ENCODE assay signal across 12 cellular contexts in the genomic region with DNA sequence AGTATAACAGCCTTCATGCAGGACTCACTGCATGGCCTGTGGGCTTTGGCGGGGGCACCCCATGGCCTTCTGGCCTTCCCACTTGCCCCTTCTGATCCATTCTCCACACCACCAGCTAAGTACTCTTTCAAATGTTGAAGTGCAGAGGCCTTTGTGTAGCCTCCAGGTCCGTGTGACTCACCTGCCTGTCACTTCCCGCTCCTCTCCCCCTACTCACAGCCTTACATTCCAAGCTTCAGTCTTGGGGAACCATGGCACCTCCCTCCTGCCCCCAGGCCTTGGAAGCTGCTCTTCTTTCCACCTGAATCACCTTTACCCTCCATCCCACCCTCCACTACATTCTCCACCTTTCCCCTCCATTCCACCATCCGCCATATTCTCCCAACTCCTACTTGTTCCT.
A peak's percentile ranks its signal among the peaks of the same experiment; 100 is the strongest.
DNase-seq lines count a peak whose midpoint lies in the region; ATAC-seq and TF ChIP-seq lines count a peak whose summit lies in the region.
"Had no signal": no experiment of that assay in that cellular context is flagged by ENCODE, and none has a peak within 500 bp of the region (broad histone marks: within the 10 kb centered on the region; RNA-seq: fewer than 3 reads in every experiment).

No MANE protein-coding gene starts in this region.

- CTCF ChIA-PET in WTC11 (lab: Charles Lee) = interaction anchor here (0.8 to 2.8 kb wide), 6 partner anchors 11 to 583 kb away, joined by 3 to 16 read pairs (median 4); no protein-coding TSS in a partner anchor

- 0 out of 2 replicates have a peak, but pooled peaks cover 3% of the 10 kb centered on the region for H3K27me3 Mint-ChIP-seq in WTC11 (ENCODE audit: low read depth)

- H3K4me1 Mint-ChIP-seq in WTC11 = peaks cover 35% of the 10 kb centered on the region

- POLR2A ChIA-PET in WTC11 (lab: Charles Lee) = no interaction called here

- H3K27me3 ChIP-seq in upper lobe of right lung = no peaks in the 10 kb centered on the region

- ATAC-seq in WTC11 = peak; percentile 77
- ATAC-seq in upper lobe of right lung = peak; percentile 13
- ATAC-seq in GM21717 (IDR thresholded peaks at IDR 0.05; ENCODE audit: unreplicated experiment) = no peak
- ATAC-seq in HG03135 (IDR thresholded peaks at IDR 0.05; ENCODE audit: unreplicated experiment) = no peak
- ATAC-seq: left colon had no signal

- no peak overlapping the region for H3K4me3 ChIP-seq in upper lobe of right lung

- H3K9me3 ChIP-seq in upper lobe of right lung = no peaks in the 10 kb centered on the region

- H3K27ac ChIP-seq in upper lobe of right lung = no peak overlapping the region

- no peak for TF ChIP-seq CTCF in WTC11 (IDR thresholded peaks at IDR 0.05)
- TF ChIP-seq CTCF in upper lobe of right lung (IDR thresholded peaks at IDR 0.05) = no peak

- H3K36me3 Mint-ChIP-seq in WTC11 = peaks cover 41% of the 10 kb centered on the region

- intact Hi-C loops in upper lobe of right lung (cut with DNase I) = no loop called here

- H3K36me3 ChIP-seq in upper lobe of right lung = peaks cover 6% of the 10 kb centered on the region

- 0 out of 2 replicates have a peak overlapping the region, but pooled peaks have one; percentile 13 for H3K27ac Mint-ChIP-seq in WTC11

- H3K9me3 Mint-ChIP-seq in WTC11 = peaks cover 21% of the 10 kb centered on the region

- H3K4me3 Mint-ChIP-seq in WTC11 = no peak overlapping the region

- DNase-seq in HS-5 (ENCODE audit: low read depth) = peak; percentile 41
- DNase-seq in WTC11 (ENCODE audit: low spot score) = no peak
- peak; percentile 63 for DNase-seq in iPS DF 19.7 (ENCODE audit: low read depth, low spot score)
- DNase-seq in upper lobe of right lung = no peak
- DNase-seq in effector CD4-positive, alpha-beta T cell = no peak
- DNase-seq: activated effector memory CD4-positive, alpha-beta T cell treated with anti-CD3 and anti-CD28 coated beads, Interleukin-2, amount 50 U/mL, for 16 hours; GF-D8; left colon; NCI-H1048; retina had no signal

- H3K4me1 ChIP-seq in upper lobe of right lung = no peaks in the 10 kb centered on the region

TF ChIP-seq in WTC11, 78 proteins besides CTCF, POLR2A, EP300 and RAD21:
- TF ChIP-seq MYBL2 (CRISPR knock-in tag; IDR thresholded peaks at IDR 0.05) (no peak), OVOL2 (CRISPR knock-in tag; IDR thresholded peaks at IDR 0.05; ENCODE audit: borderline replicate concordance) (no peak), KAT7 (CRISPR knock-in tag; IDR thresholded peaks at IDR 0.05; ENCODE audit: borderline replicate concordance) (no peak), NFATC4 (CRISPR knock-in tag; IDR thresholded peaks at IDR 0.05) (no peak), E2F5 (CRISPR knock-in tag; IDR thresholded peaks at IDR 0.05) (no peak), ATF2 (CRISPR knock-in tag; IDR thresholded peaks at IDR 0.05; ENCODE audit: borderline replicate concordance, low read depth) (no peak), TP53 (CRISPR knock-in tag; IDR thresholded peaks at IDR 0.05) (no peak), ELF4 (CRISPR knock-in tag; IDR thresholded peaks at IDR 0.05; ENCODE audit: low read depth) (no peak), ETV6 (CRISPR knock-in tag; IDR thresholded peaks at IDR 0.05) (no peak), ZNF219 (CRISPR knock-in tag; IDR thresholded peaks at IDR 0.05; ENCODE audit: borderline replicate concordance) (no peak), PREB (CRISPR knock-in tag; IDR thresholded peaks at IDR 0.05; ENCODE audit: borderline replicate concordance) (no peak)
TF ChIP-seq in WTC11: peak in this region for 0.

Comparison
In these comparisons a context has a peak if more than half of its experiments do, and no peak if none do; other contexts are left out.
1. DNase-seq: peak in HS-5 (single experiment) and iPS DF 19.7 (single experiment); none in WTC11 (single experiment), upper lobe of right lung (single experiment) and effector CD4-positive, alpha-beta T cell (single experiment).
2. ATAC-seq: peak in WTC11 (single experiment) and upper lobe of right lung (single experiment); none in GM21717 (single experiment) and HG03135 (single experiment).